In the genomic region with DNA sequence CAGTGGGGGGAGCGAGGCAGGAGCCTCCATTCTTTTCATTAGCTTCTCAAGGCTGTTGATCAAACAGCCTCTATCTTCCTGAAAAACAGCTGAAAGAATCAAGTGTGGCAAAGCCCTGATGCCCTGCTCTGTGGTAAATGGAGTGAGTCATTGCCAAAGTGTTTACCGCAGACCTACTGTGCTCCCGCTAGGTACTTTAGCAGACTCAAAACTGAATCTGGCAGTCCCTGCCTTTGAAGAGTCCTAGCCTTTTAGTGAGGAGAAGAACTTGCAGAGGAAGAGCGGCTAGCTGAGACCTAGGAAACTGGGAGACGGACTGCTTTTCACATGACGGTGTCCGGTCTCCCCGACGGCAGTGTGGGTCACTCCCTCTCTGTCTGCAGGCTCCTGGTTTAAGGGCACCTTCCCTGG, we compare ENCODE assay signal across 13 cellular contexts. TPM values are rescaled to one million over a fixed set of nuclear protein-coding genes. Genes with fewer than 3 reads are reported as not detected.
DNase-seq lines count a peak whose midpoint lies in the region; ATAC-seq and TF ChIP-seq lines count a peak whose summit lies in the region.
"Had no signal": no experiment of that assay in that cellular context is flagged by ENCODE, and none has a peak within 500 bp of the region (broad histone marks: within the 10 kb centered on the region; RNA-seq: fewer than 3 reads in every experiment).

No MANE protein-coding gene starts in this region.

- H3K79me1 ChIP-seq in mesendoderm (ENCODE audit: low read length): no peaks in the 10 kb centered on the region

- no peak overlapping the region for H4K5ac ChIP-seq in mesendoderm (ENCODE audit: low read length)

- H2BK15ac ChIP-seq in mesendoderm (replicated peaks; ENCODE audit: low read depth): no peak overlapping the region

- H2BK5ac ChIP-seq in mesendoderm (ENCODE audit: low read length): no peak overlapping the region

- H3K56ac ChIP-seq in mesendoderm (ENCODE audit: low read length): peak overlapping the region; percentile 17

- H3K4me1 ChIP-seq in mesendoderm (ENCODE audit: control insufficient read depth, low read depth, low read length) (peaks cover 4% of the 10 kb centered on the region), mucosa of descending colon (ENCODE audit: low read depth) (peaks cover 14% of the 10 kb centered on the region)

- H3K23ac ChIP-seq in mesendoderm (ENCODE audit: low read length): no peak overlapping the region

- H3K36me3 ChIP-seq in GM06990 (ENCODE audit: control insufficient read depth, insufficient read depth, low read length) (no peaks in the 10 kb centered on the region; the same call in 1 of the 2 replicates), WERI-Rb-1 (peaks cover 38% of the 10 kb centered on the region), mesendoderm (ENCODE audit: control insufficient read depth, insufficient read depth, low read length) (no peaks in the 10 kb centered on the region), mucosa of descending colon (ENCODE audit: low read depth) (no peaks in the 10 kb centered on the region)

- no peak overlapping the region for H3K4ac ChIP-seq in mesendoderm (ENCODE audit: low read depth, low read length)

- no CpG with 5 or more reads among the region's 9 CpGs for whole genome bisulfite sequencing in mesendoderm (ENCODE audit: extremely low coverage, insufficient coverage, low lambda C conversion rate)

- no peak overlapping the region for H2AK5ac ChIP-seq in mesendoderm (ENCODE audit: low read length)

- no peak overlapping the region for H3K9ac ChIP-seq in mesendoderm (ENCODE audit: low read length)

- DNase-seq in A172 (ENCODE audit: low spot score) (peak; percentile 48), GM06990 (ENCODE audit: extremely low read depth, insufficient read length) (no peak), WERI-Rb-1 (peak; percentile 15), mesendoderm (no peak), NCI-H2029 (lab: John Stamatoyannopoulos, UW) (no peak), SW 1271 (lab: John Stamatoyannopoulos, UW) (no peak), mucosa of descending colon (no peak)
- DNase-seq: activated effector memory CD4-positive, alpha-beta T cell treated with Interleukin-2 at 50 U/mL for 16 hours; DMS53; erythroblast; stimulated activated CD4-positive, alpha-beta T cell treated with anti-CD3 and anti-CD28 coated beads, Interleukin-4, amount 100 ng/mL, for 1 hour had no signal

- H3K4me3 ChIP-seq in GM06990 (replicated peaks; ENCODE audit: low read depth, low read length): peak overlapping the region; percentile 97
- peak overlapping the region; percentile 96 for H3K4me3 ChIP-seq in WERI-Rb-1 (ENCODE audit: low read depth, low read length)
- H3K4me3 ChIP-seq in mesendoderm (ENCODE audit: low read length): no peak overlapping the region
- H3K4me3 ChIP-seq in mucosa of descending colon: no peak overlapping the region
- H3K4me3 ChIP-seq: SJSA1 had no signal

- no peak overlapping the region for H4K8ac ChIP-seq in mesendoderm (ENCODE audit: low read depth, low read length)

- H3K9me3 ChIP-seq in WERI-Rb-1 (ENCODE audit: severe bottlenecking) (no peaks in the 10 kb centered on the region), mucosa of descending colon (no peaks in the 10 kb centered on the region)
- H3K9me3 ChIP-seq: SJSA1 had no signal

- no peak overlapping the region for H2BK120ac ChIP-seq in mesendoderm (ENCODE audit: low read depth, low read length)

- H3K4me2 ChIP-seq in mesendoderm (ENCODE audit: low read length): no peak overlapping the region

- H3K27ac ChIP-seq in WERI-Rb-1 (peak overlapping the region; percentile 19), mesendoderm (ENCODE audit: low read depth, low read length) (no peak overlapping the region)
- H3K27ac ChIP-seq: SJSA1 had no signal

- no peak for ATAC-seq in mucosa of descending colon
- ATAC-seq in GM18870 (IDR thresholded peaks at IDR 0.05; ENCODE audit: unreplicated experiment): no peak

- no peak for TF ChIP-seq CTCF in GM06990 (IDR thresholded peaks at IDR 0.05; ENCODE audit: insufficient read depth, low read length, poor library complexity, severe bottlenecking)
- no peak for TF ChIP-seq CTCF in WERI-Rb-1 (IDR thresholded peaks at IDR 0.05; ENCODE audit: low read depth, low read length)
- TF ChIP-seq CTCF in mucosa of descending colon (IDR thresholded peaks at IDR 0.05): no peak

- H3K18ac ChIP-seq in mesendoderm (ENCODE audit: low read length): no peak overlapping the region

- intact Hi-C loops in mucosa of descending colon (cut with DNase I, micrococcal nuclease): no loop called here

- H3K27me3 ChIP-seq in GM06990 (replicated peaks; ENCODE audit: control insufficient read depth, insufficient read depth, low read length) (no peaks in the 10 kb centered on the region), WERI-Rb-1 (ENCODE audit: insufficient read depth, low read depth, severe bottlenecking) (no peaks in the 10 kb centered on the region), mesendoderm (ENCODE audit: insufficient read depth, low read length, poor library complexity) (peaks cover 7% of the 10 kb centered on the region)
- H3K27me3 ChIP-seq: SJSA1 had no signal

- H3K79me2 ChIP-seq in mesendoderm (ENCODE audit: control insufficient read depth, insufficient read depth, low read length): no peaks in the 10 kb centered on the region

RNA-seq across cellular contexts. Expression of a gene that starts 3.3 kb away (rescaled TPM):
- total RNA-seq in A172 (2014; rRNA removed; shearing (Covaris generic)): 1.2 and 2.3 TPM in 2 replicates
- 4.1 TPM for polyA plus RNA-seq in mesendoderm (2013, experiment 1 of 2)
- 4.1 TPM for polyA plus RNA-seq in mesendoderm (2013, experiment 2 of 2)
- total RNA-seq in mucosa of descending colon: 1 to 10 TPM in 2 of 3 donors, under 1 TPM in 1; 0.96 to 3.3 (median 1.7) TPM

Comparison
In these comparisons a context has a peak if more than half of its experiments do, and no peak if none do; other contexts are left out.
1. DNase-seq: peak in A172 (single experiment) and WERI-Rb-1 (single experiment); none in GM06990 (single experiment), mesendoderm (single experiment), NCI-H2029 (single experiment), SW 1271 (0 of 2) and mucosa of descending colon (0 of 3).
2. H3K4me3 ChIP-seq: peak in GM06990 (single experiment) and WERI-Rb-1 (single experiment); none in mesendoderm (single experiment) and mucosa of descending colon (single experiment).